In genomic region chr1:154183045-154183968, GRCh38 we compare ENCODE assay signal across 8 cellular contexts. TPM values are rescaled to one million over a fixed set of nuclear protein-coding genes. Genes with fewer than 3 reads are reported as not detected.
DNase-seq lines count a peak whose midpoint lies in the region; ATAC-seq, FAIRE-seq and TF ChIP-seq lines count a peak whose summit lies in the region.

No MANE protein-coding gene starts in this region.

- peak overlapping the region; percentile 99 for H3K4me3 ChIP-seq in AG10803 (ENCODE audit: low read length)
- peak overlapping the region; percentile 68 to 99 (median 77) for H3K4me3 ChIP-seq in keratinocyte (ENCODE audit: control insufficient read depth in 2 of 3, extremely low read depth in 1 of 3, insufficient read depth in 2 of 3, low read depth in 1 of 3, low read length in 3 of 3)

- H3K27me3 ChIP-seq in keratinocyte (ENCODE audit: control insufficient read depth, extremely low read depth, insufficient read depth, low read length), result no peaks in the 10 kb centered on the region

- peak overlapping the region; percentile 90 for H3K27ac ChIP-seq in keratinocyte (ENCODE audit: control insufficient read depth, insufficient read depth, low read length)

- peaks cover 1 to 17% of the 10 kb centered on the region in 2 experiments for H3K36me3 ChIP-seq in keratinocyte (ENCODE audit: control insufficient read depth in 2 of 2, extremely low read depth in 1 of 2, insufficient read depth in 2 of 2, low read length in 2 of 2)

- dilution Hi-C loops in keratinocyte (cut with MboI; ENCODE audit: extremely low pct_ligation_motif_present, low sequenced_read_pairs), result no loop called here

- H3K79me2 ChIP-seq in keratinocyte (ENCODE audit: control insufficient read depth, insufficient read depth, low read length), result peaks cover 47% of the 10 kb centered on the region

- H3K9ac ChIP-seq in keratinocyte (ENCODE audit: control insufficient read depth, extremely low read depth, insufficient read depth, low read length), result peak overlapping the region; percentile 92

- ATAC-seq in GM19035 (IDR thresholded peaks at IDR 0.05; ENCODE audit: unreplicated experiment), result peak; percentile 79
- peak; percentile 82 for ATAC-seq in HG03342 (IDR thresholded peaks at IDR 0.05; ENCODE audit: unreplicated experiment)

- peak overlapping the region; percentile 98 for H3K4me2 ChIP-seq in keratinocyte (ENCODE audit: control insufficient read depth, extremely low read depth, insufficient read depth, low read depth, low read length)

- H3K4me1 ChIP-seq in keratinocyte (ENCODE audit: control insufficient read depth, extremely low read depth, insufficient read depth, low read length), result peaks cover 39% of the 10 kb centered on the region

- H4K20me1 ChIP-seq in keratinocyte (ENCODE audit: control insufficient read depth, extremely low read depth, insufficient read depth, low read length), result peaks cover 38% of the 10 kb centered on the region

- no peak for FAIRE-seq in keratinocyte (lab: Jason Lieb, UNC)

- DNase-seq in AG10803 (ENCODE audit: low read depth), result peak; percentile 91
- DNase-seq in NCI-H446 treated with DMSO at 0.1 percent for 48 hours (lab: John Stamatoyannopoulos, UW), result peak; percentile 97
- DNase-seq in activated CD4-positive, CD25-positive, alpha-beta regulatory T cell treated with anti-CD3 and anti-CD28 coated beads, Interleukin-2, amount 50 U/mL, for 72 hours, result peak; percentile 93
- peak; percentile 86 to 94 for DNase-seq in cerebellar nuclear complex (lab: John Stamatoyannopoulos, UW)
- DNase-seq in keratinocyte (ENCODE audit: low read depth, low spot score), result peak; percentile 79
- peak; percentile 94 to 96 (median 95) for DNase-seq in stimulated activated CD4-positive, alpha-beta T cell treated with anti-CD3 and anti-CD28 coated beads, Interleukin-12 subunit alpha, Interleukin-12 subunit beta, amount 100 ng/mL, for 48 hours (ENCODE audit: low read depth in 2 of 3, low spot score in 1 of 3)

- H3K9me3 ChIP-seq in keratinocyte (ENCODE audit: control insufficient read depth, low read depth, low read length), result no peaks in the 10 kb centered on the region

- TF ChIP-seq CTCF in AG10803 (conservative IDR thresholded peaks at IDR 0.05; ENCODE audit: low read length), result no peak
- TF ChIP-seq CTCF in keratinocyte (optimal IDR thresholded peaks at IDR 0.05 in 1 of 3, IDR thresholded peaks at IDR 0.05 in 1 of 3, conservative IDR thresholded peaks at IDR 0.05 in 1 of 3; ENCODE audit: extremely low read depth in 1 of 3, insufficient read depth in 2 of 3, low read length in 3 of 3), result no peak

- H3K9me1 ChIP-seq in keratinocyte (ENCODE audit: control insufficient read depth, extremely low read depth, insufficient read depth, low read length), result peaks cover 2% of the 10 kb centered on the region

- H2AFZ ChIP-seq in keratinocyte (ENCODE audit: control insufficient read depth, low read length), result peak overlapping the region; percentile 94

RNA-seq across cellular contexts. Expression of gene TPM3, which starts 8.6 kb away (rescaled TPM):
- 294 to 691 TPM (median 585 TPM) in 3 replicates for polyA plus RNA-seq in keratinocyte
- polyA plus RNA-seq in keratinocyte (2011; ENCODE audit: low read depth), result 505 TPM
- polyA plus RNA-seq in keratinocyte (2011; cell fraction: cytosol; rRNA removed), result 461 and 513 TPM in 2 replicates
- polyA plus RNA-seq in keratinocyte (2011; cell fraction: nucleus; rRNA removed), result 239 and 349 TPM in 2 replicates
- 187 and 523 TPM in 2 replicates for polyA plus RNA-seq in keratinocyte (2012; ENCODE audit: low replicate concordance)
- 115 to 186 TPM (median 125 TPM) in 3 replicates for polyA minus RNA-seq in keratinocyte
- 160 TPM for polyA minus RNA-seq in keratinocyte (2011; cell fraction: cytosol; rRNA and poly(A)+ RNA removed)
- polyA minus RNA-seq in keratinocyte (2011; cell fraction: nucleus; rRNA and poly(A)+ RNA removed), result 40.6 and 66.8 TPM in 2 replicates

RNA-seq across cellular contexts. Expression of gene CFAP141, which starts 22.8 kb away (rescaled TPM):
- not detected in 3 replicates for polyA plus RNA-seq in keratinocyte
- polyA plus RNA-seq in keratinocyte (2011; ENCODE audit: low read depth), result not detected
- polyA plus RNA-seq in keratinocyte (2011; cell fraction: cytosol; rRNA removed), result not detected in 2 replicates
- polyA plus RNA-seq in keratinocyte (2011; cell fraction: nucleus; rRNA removed), result not detected in 2 replicates
- polyA plus RNA-seq in keratinocyte (2012; ENCODE audit: low replicate concordance), result 0.72 TPM in 1 of 2 replicates, not detected in the other
- polyA minus RNA-seq in keratinocyte, result not detected in 3 replicates
- not detected for polyA minus RNA-seq in keratinocyte (2011; cell fraction: cytosol; rRNA and poly(A)+ RNA removed)
- not detected in 2 replicates for polyA minus RNA-seq in keratinocyte (2011; cell fraction: nucleus; rRNA and poly(A)+ RNA removed)

RNA-seq across cellular contexts. Expression of gene NUP210L, which starts 28.4 kb away (rescaled TPM):
- 0.01 TPM in 1 of 3 replicates, not detected in the others for polyA plus RNA-seq in keratinocyte
- polyA plus RNA-seq in keratinocyte (2011; ENCODE audit: low read depth), result 0.06 TPM
- not detected in 2 replicates for polyA plus RNA-seq in keratinocyte (2011; cell fraction: cytosol; rRNA removed)
- 0.03 and 0.06 TPM in 2 replicates for polyA plus RNA-seq in keratinocyte (2011; cell fraction: nucleus; rRNA removed)
- polyA plus RNA-seq in keratinocyte (2012; ENCODE audit: low replicate concordance), result 0.08 TPM in 1 of 2 replicates, not detected in the other
- 0.03 TPM in 1 of 3 replicates, not detected in the others for polyA minus RNA-seq in keratinocyte
- polyA minus RNA-seq in keratinocyte (2011; cell fraction: cytosol; rRNA and poly(A)+ RNA removed), result not detected
- not detected in 2 replicates for polyA minus RNA-seq in keratinocyte (2011; cell fraction: nucleus; rRNA and poly(A)+ RNA removed)

RNA-seq across cellular contexts. Expression of gene UBAP2L, which starts 37.4 kb away (rescaled TPM):
- polyA plus RNA-seq in keratinocyte, result 118 to 198 TPM (median 161 TPM) in 3 replicates
- 98.4 TPM for polyA plus RNA-seq in keratinocyte (2011; ENCODE audit: low read depth)
- 116 and 149 TPM in 2 replicates for polyA plus RNA-seq in keratinocyte (2011; cell fraction: cytosol; rRNA removed)
- 300 and 368 TPM in 2 replicates for polyA plus RNA-seq in keratinocyte (2011; cell fraction: nucleus; rRNA removed)
- polyA plus RNA-seq in keratinocyte (2012; ENCODE audit: low replicate concordance), result 57.6 and 157 TPM in 2 replicates
- polyA minus RNA-seq in keratinocyte, result 153 to 254 TPM (median 249 TPM) in 3 replicates
- 54.1 TPM for polyA minus RNA-seq in keratinocyte (2011; cell fraction: cytosol; rRNA and poly(A)+ RNA removed)
- polyA minus RNA-seq in keratinocyte (2011; cell fraction: nucleus; rRNA and poly(A)+ RNA removed), result 99.2 and 179 TPM in 2 replicates

Comparison
In these comparisons a context has a peak if more than half of its experiments do, and no peak if none do; other contexts are left out.
1. Peak in every context shown above with its lines: DNase-seq, ATAC-seq, H3K4me3 ChIP-seq and H3K27ac ChIP-seq.